Comparison of ENCODE assay signal across 10 cellular contexts in the genomic region with DNA sequence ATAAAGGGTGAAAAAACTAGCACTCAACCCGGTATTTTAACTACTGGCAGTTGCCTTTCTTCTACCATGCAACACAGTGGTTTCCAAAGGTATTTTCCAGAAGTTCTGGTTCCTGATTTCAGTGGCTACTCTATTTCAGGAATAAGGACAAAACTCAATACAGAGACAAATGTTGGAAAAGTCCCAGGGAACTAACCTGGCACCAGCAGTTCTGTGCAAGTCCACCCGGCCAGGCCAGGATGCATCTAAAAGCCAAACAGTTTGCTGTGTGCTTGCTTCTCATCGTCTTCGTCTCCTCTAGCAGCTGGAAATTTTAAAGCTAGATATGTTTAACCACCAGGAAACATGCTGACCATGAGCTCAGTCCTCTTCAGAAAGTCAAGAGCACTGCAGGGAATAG. TPM values are rescaled to one million over a fixed set of nuclear protein-coding genes. Genes with fewer than 3 reads are reported as not detected.
A peak's percentile ranks its signal among the peaks of the same experiment; 100 is the strongest.
DNase-seq lines count a peak whose midpoint lies in the region; ATAC-seq and TF ChIP-seq lines count a peak whose summit lies in the region.
"Had no signal": no experiment of that assay in that cellular context is flagged by ENCODE, and none has a peak within 500 bp of the region (broad histone marks: within the 10 kb centered on the region; RNA-seq: fewer than 3 reads in every experiment).

No MANE protein-coding gene starts in this region.

- H3K9ac ChIP-seq in colonic mucosa (ENCODE audit: low read depth in 2 of 2, low read length in 2 of 2) (no peak overlapping the region), mucosa of rectum (ENCODE audit: low read depth in 1 of 2, low read length in 2 of 2) (no peak overlapping the region)

- no peaks in the 10 kb centered on the region for H3K9me3 Mint-ChIP-seq in Caco-2 (ENCODE audit: unreplicated experiment)

- no peaks in the 10 kb centered on the region for H3K27me3 ChIP-seq in colonic mucosa
- no peaks in the 10 kb centered on the region for H3K27me3 ChIP-seq in mucosa of rectum (ENCODE audit: control insufficient read depth in 2 of 2, insufficient read depth in 2 of 2, low read length in 2 of 2)
- H3K27me3 ChIP-seq in vagina: no peaks in the 10 kb centered on the region
- H3K27me3 ChIP-seq in Caco-2 (replicated peaks; ENCODE audit: control insufficient read depth, insufficient read depth, low read length): no peaks in the 10 kb centered on the region
- H3K27me3 ChIP-seq in adrenal gland: no peaks in the 10 kb centered on the region

- H3K4me3 Mint-ChIP-seq in Caco-2 (ENCODE audit: unreplicated experiment): no peak overlapping the region

- CTCF ChIA-PET in Caco-2 (lab: Charles Lee): no interaction called here

- TF ChIP-seq CTCF in colonic mucosa (IDR thresholded peaks at IDR 0.05) (no peak), vagina (IDR thresholded peaks at IDR 0.05) (no peak), Caco-2 (IDR thresholded peaks at IDR 0.05; ENCODE audit: insufficient read depth in 1 of 2, low read depth in 1 of 2, low read length in 1 of 2, severe bottlenecking in 1 of 2, unreplicated experiment in 1 of 2) (no peak), adrenal gland (IDR thresholded peaks at IDR 0.05) (no peak)

- H3K4me3 ChIP-seq in colonic mucosa: no peak overlapping the region
- H3K4me3 ChIP-seq in mucosa of rectum (ENCODE audit: low read length in 2 of 2): no peak overlapping the region
- H3K4me3 ChIP-seq in vagina: no peak overlapping the region
- no peak overlapping the region for H3K4me3 ChIP-seq in Caco-2 (ENCODE audit: low read depth, low read length)
- H3K4me3 ChIP-seq in adrenal gland: no peak overlapping the region

- H3K27me3 Mint-ChIP-seq in Caco-2 (ENCODE audit: insufficient read depth, unreplicated experiment): no peaks in the 10 kb centered on the region

- no TSS peak for BruUV-seq in Caco-2 (replicated peaks; lab: Mats Ljungman, UMichigan)

- TF ChIP-seq POLR2A in vagina (IDR thresholded peaks at IDR 0.05) (no peak), adrenal gland (IDR thresholded peaks at IDR 0.05) (no peak)

- H3K36me3 Mint-ChIP-seq in Caco-2 (ENCODE audit: insufficient read depth, unreplicated experiment): no peaks in the 10 kb centered on the region

- POLR2A ChIA-PET in Caco-2 (lab: Charles Lee): no interaction called here

- peak; percentile 36 for ATAC-seq in Right ventricle myocardium inferior

- 59 to 75% (median 73%) methylated on average over 4 of the region's 4 CpGs for WGBS in adrenal gland, 4 donors

- DNase-seq in Right ventricle myocardium inferior (ENCODE audit: missing footprints): no peak
- DNase-seq in cardiac septum (ENCODE audit: low spot score): no peak
- DNase-seq in colonic mucosa: no peak
- no peak for DNase-seq in vagina (ENCODE audit: extremely low spot score in 2 of 2)
- no peak for DNase-seq in iPS-NIHi7 (ENCODE audit: extremely low spot score)
- no peak for DNase-seq in Caco-2
- no peak for DNase-seq in adrenal gland
- DNase-seq: AML-193 had no signal

- H3K27ac Mint-ChIP-seq in Caco-2 (ENCODE audit: unreplicated experiment): no peak overlapping the region

- intact Hi-C loops in Right ventricle myocardium inferior (cut with DNase I) (no loop called here), cardiac septum (cut with DNase I) (loop anchor here (10.0 kb wide), 1 partner anchor 829 kb away; no protein-coding TSS in a partner anchor), colonic mucosa (cut with DNase I) (no loop called here), vagina (cut with DNase I) (no loop called here), Caco-2 (cut with micrococcal nuclease; ENCODE audit: unreplicated experiment) (no loop called here), adrenal gland (cut with DNase I) (loop anchor here in 1 of 2 donors (10.0 kb wide), 1 partner anchor 51 kb away; a partner anchor contains a TSS)

- H3K27ac ChIP-seq in colonic mucosa: peak overlapping the region; percentile 21
- H3K27ac ChIP-seq in mucosa of rectum (ENCODE audit: low read depth in 2 of 2, low read length in 2 of 2): peak overlapping the region; percentile 49 to 71
- H3K27ac ChIP-seq in vagina: peak overlapping the region; percentile 66
- peak overlapping the region in 2 of 5 donors; percentile 19 to 72 for H3K27ac ChIP-seq in adrenal gland
- H3K27ac ChIP-seq: VCaP had no signal

- H3K4me1 ChIP-seq in colonic mucosa: peaks cover 13% of the 10 kb centered on the region
- H3K4me1 ChIP-seq in mucosa of rectum (ENCODE audit: control insufficient read depth in 2 of 2, insufficient read depth in 2 of 2, low read length in 2 of 2): peaks cover 22 to 30% of the 10 kb centered on the region in 2 donors
- H3K4me1 ChIP-seq in vagina: peaks cover 89% of the 10 kb centered on the region
- H3K4me1 ChIP-seq in Caco-2: no peaks in the 10 kb centered on the region; the same call in 1 of the 2 replicates
- peaks cover 45 to 84% of the 10 kb centered on the region in 2 donors for H3K4me1 ChIP-seq in adrenal gland (replicated peaks in 1 of 2)

- no peaks in the 10 kb centered on the region for H3K4me1 Mint-ChIP-seq in Caco-2 (ENCODE audit: low read depth, unreplicated experiment)

- H3K36me3 ChIP-seq in colonic mucosa (no peaks in the 10 kb centered on the region), mucosa of rectum (ENCODE audit: control insufficient read depth in 2 of 2, insufficient read depth in 2 of 2, low read length in 2 of 2) (no peaks in the 10 kb centered on the region), vagina (no peaks in the 10 kb centered on the region), Caco-2 (ENCODE audit: control insufficient read depth, insufficient read depth, low read length) (no peaks in the 10 kb centered on the region), adrenal gland (replicated peaks in 1 of 2) (no peaks in the 10 kb centered on the region)

- H3K9me3 ChIP-seq in colonic mucosa (no peaks in the 10 kb centered on the region), mucosa of rectum (ENCODE audit: control insufficient read depth in 2 of 2, low read length in 2 of 2) (no peaks in the 10 kb centered on the region), vagina (no peaks in the 10 kb centered on the region), Caco-2 (no peaks in the 10 kb centered on the region), adrenal gland (replicated peaks in 1 of 3) (no peaks in the 10 kb centered on the region)

RNA-seq across cellular contexts. Expression of a gene that starts 52.5 kb away (rescaled TPM):
- 14.5 TPM for total RNA-seq in Right ventricle myocardium inferior
- 14.6 TPM for total RNA-seq in cardiac septum
- 10 to 100 TPM; 15.7 to 26.4 TPM for total RNA-seq in colonic mucosa
- total RNA-seq in vagina: 64.1 TPM
- 10.4 and 11.4 TPM in 2 replicates for total RNA-seq in Caco-2 (2022)
- total RNA-seq in adrenal gland: 10 to 100 TPM; 17.2 to 35.4 (median 24.4) TPM
- 10 to 100 TPM in 1 of 3 donors, 1 to 10 TPM in 2; 4.3 to 15.2 (median 4.4) TPM for polyA plus RNA-seq in adrenal gland
